Comparison of ENCODE assay signal across 1 cellular context in the genomic region with DNA sequence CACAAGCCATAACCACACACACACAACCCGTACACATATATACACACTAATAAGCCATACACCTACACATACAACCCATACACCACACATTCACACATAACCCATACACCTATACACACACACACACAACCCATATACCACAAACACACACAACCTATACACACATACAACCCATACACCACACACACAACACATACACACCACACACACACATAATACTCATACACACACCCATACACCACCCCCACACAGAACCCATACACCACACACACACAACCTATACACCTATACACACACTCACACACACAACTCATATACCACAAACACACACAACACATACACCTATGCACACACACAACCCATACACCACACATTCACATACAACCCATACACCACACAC.
A peak's percentile ranks its signal among the peaks of the same experiment; 100 is the strongest.
TF ChIP-seq lines count a peak whose summit lies in the region.

No MANE protein-coding gene starts in this region.

TF ChIP-seq in GM12878, 131 proteins besides CTCF, POLR2A, EP300 and RAD21:
- TF ChIP-seq, protein P1, sequence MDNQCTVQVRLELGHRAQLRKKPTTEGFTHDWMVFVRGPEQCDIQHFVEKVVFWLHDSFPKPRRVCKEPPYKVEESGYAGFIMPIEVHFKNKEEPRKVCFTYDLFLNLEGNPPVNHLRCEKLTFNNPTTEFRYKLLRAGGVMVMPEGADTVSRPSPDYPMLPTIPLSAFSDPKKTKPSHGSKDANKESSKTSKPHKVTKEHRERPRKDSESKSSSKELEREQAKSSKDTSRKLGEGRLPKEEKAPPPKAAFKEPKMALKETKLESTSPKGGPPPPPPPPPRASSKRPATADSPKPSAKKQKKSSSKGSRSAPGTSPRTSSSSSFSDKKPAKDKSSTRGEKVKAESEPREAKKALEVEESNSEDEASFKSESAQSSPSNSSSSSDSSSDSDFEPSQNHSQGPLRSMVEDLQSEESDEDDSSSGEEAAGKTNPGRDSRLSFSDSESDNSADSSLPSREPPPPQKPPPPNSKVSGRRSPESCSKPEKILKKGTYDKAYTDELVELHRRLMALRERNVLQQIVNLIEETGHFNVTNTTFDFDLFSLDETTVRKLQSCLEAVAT (IDR thresholded peaks at IDR 0.05): 0 out of 2 replicates have a peak, but pooled peaks have one; percentile 38
- TF ChIP-seq NBN (IDR thresholded peaks at IDR 0.05) (peak; percentile 75), SMARCA5 (IDR thresholded peaks at IDR 0.05) (no peak), HDGF (IDR thresholded peaks at IDR 0.05) (peak; percentile 98; the same call in 1 of the 2 replicates), RFX5 (IDR thresholded peaks at IDR 0.05; ENCODE audit: low read depth, low read length) (no peak), CREM (IDR thresholded peaks at IDR 0.05; ENCODE audit: low read depth) (no peak)
TF ChIP-seq in GM12878: peak in this region for 3.
